In genomic region chr3:96877510-96877909, GRCh38 we compare ENCODE assay signal across 33 cellular contexts.
"Had no signal": no experiment of that assay in that cellular context is flagged by ENCODE, and none has a peak within 500 bp of the region (broad histone marks: within the 10 kb centered on the region; RNA-seq: fewer than 3 reads in every experiment).

No MANE protein-coding gene starts in this region.

- H3K9me3 ChIP-seq: MG63 had no signal

- DNase-seq: Karpas-422, Kasumi-1, MG63, MM.1S, MV-4-11, NCI-H1048, NCI-H1092, NCI-H1092 treated with DMSO at 0.1 percent for 48 hours, NCI-H1105, NCI-H1105 treated with DMSO at 0.1 percent for 48 hours, NCI-H1417 treated with DMSO at 0.1 percent for 48 hours, NCI-H1436, NCI-H1436 treated with DMSO at 0.1 percent for 48 hours, NCI-H146, NCI-H1694, NCI-H1694 treated with DMSO at 0.1 percent for 48 hours, NCI-H187, NCI-H187 treated with DMSO at 0.1 percent for 48 hours, NCI-H1930, NCI-H2029, NCI-H2029 treated with DMSO at 0.1 percent for 48 hours, NCI-H2081, NCI-H2081 treated with DMSO at 0.1 percent for 48 hours, NCI-H2107, NCI-H2171, NCI-H2171 treated with DMSO at 0.1 percent for 48 hours, NCI-H2227 treated with DMSO at 0.1 percent for 48 hours, NCI-H226, NCI-H345, NCI-H446, NCI-H446 treated with DMSO at 0.1 percent for 48 hours, NCI-H510A, NCI-H510A treated with DMSO at 0.1 percent for 48 hours had no signal

- H3K36me3 ChIP-seq: MG63 had no signal

- H3K27me3 ChIP-seq: MG63 had no signal

- H3K4me3 ChIP-seq: MG63 had no signal
